Comparison of ENCODE assay signal across 1 cellular context in the genomic region with DNA sequence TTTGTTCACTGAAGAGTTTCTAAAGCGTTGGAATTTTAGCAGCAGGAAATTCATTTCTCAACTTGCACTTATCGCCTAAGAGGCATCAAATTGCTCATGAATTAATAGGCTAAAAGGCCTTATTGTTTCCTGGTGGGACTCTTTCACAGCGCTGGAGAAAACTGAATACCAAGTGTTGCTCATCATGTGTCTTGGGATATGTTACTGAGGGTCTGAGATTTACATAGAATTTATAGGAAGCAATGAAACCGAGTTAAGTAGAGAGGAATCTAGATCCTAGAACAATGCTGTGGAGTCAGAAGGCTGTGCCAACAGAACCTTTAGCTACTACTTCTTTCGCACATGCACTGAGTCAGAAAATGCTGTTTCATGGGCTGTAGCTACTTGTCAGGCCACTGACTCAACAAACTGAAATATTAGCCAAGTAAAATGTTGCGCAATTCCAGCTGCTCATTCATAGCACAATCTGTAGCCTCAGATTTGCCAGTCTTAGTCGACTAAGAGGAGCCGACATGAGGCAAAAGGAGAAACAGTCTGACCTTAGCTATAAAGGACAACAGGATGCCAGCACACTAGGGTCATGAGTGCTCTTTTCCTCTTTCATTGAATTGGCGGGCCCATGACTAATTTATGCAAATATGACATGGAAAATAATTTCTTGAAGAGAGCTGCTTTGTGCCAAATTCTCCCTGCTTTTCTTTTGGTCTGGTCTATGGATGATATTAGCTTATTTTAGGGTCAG.
TF ChIP-seq lines count a peak whose summit lies in the region.

No MANE protein-coding gene starts in this region.

TF ChIP-seq in liver, 16 proteins besides CTCF, POLR2A, EP300 and RAD21 (continued from another document):
- TF ChIP-seq, protein P1, sequence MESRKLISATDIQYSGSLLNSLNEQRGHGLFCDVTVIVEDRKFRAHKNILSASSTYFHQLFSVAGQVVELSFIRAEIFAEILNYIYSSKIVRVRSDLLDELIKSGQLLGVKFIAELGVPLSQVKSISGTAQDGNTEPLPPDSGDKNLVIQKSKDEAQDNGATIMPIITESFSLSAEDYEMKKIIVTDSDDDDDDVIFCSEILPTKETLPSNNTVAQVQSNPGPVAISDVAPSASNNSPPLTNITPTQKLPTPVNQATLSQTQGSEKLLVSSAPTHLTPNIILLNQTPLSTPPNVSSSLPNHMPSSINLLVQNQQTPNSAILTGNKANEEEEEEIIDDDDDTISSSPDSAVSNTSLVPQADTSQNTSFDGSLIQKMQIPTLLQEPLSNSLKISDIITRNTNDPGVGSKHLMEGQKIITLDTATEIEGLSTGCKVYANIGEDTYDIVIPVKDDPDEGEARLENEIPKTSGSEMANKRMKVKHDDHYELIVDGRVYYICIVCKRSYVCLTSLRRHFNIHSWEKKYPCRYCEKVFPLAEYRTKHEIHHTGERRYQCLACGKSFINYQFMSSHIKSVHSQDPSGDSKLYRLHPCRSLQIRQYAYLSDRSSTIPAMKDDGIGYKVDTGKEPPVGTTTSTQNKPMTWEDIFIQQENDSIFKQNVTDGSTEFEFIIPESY (IDR thresholded peaks at IDR 0.05): no peak
- TF ChIP-seq, protein P2, sequence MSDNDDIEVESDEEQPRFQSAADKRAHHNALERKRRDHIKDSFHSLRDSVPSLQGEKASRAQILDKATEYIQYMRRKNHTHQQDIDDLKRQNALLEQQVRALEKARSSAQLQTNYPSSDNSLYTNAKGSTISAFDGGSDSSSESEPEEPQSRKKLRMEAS (IDR thresholded peaks at IDR 0.05): peak; percentile 74
- TF ChIP-seq TAF1 (conservative IDR thresholded peaks at IDR 0.05): no peak
- TF ChIP-seq HNF4G (IDR thresholded peaks at IDR 0.05): no peak
- peak; percentile 49 for TF ChIP-seq SP1 (IDR thresholded peaks at IDR 0.05)
- peak; percentile 37 for TF ChIP-seq YY1 (IDR thresholded peaks at IDR 0.05)
- TF ChIP-seq HNF4A (conservative IDR thresholded peaks at IDR 0.05): peak in 1 of 2 donors; percentile 24
- TF ChIP-seq FOXA1 (IDR thresholded peaks at IDR 0.05): no peak
- no peak for TF ChIP-seq EGR1 (IDR thresholded peaks at IDR 0.05; ENCODE audit: low read depth in 2 of 2)
- TF ChIP-seq NR2F2 (IDR thresholded peaks at IDR 0.05): peak; percentile 78
